ENCODE assay signal across 31 cellular contexts in genomic region chr1:171785766-171786165, GRCh38. TPM values are rescaled to one million over a fixed set of nuclear protein-coding genes. Genes with fewer than 3 reads are reported as not detected.
DNase-seq lines count a peak whose midpoint lies in the region; ATAC-seq lines count a peak whose summit lies in the region.
"Had no signal": no experiment of that assay in that cellular context is flagged by ENCODE, and none has a peak within 500 bp of the region (broad histone marks: within the 10 kb centered on the region; RNA-seq: fewer than 3 reads in every experiment).

No MANE protein-coding gene starts in this region.

- H3K18ac ChIP-seq in mesendoderm (ENCODE audit: low read length): no peak overlapping the region

- peaks cover 59% of the 10 kb centered on the region for H3K4me1 Mint-ChIP-seq in activated CD4-positive, alpha-beta T cell treated with anti-CD3 and anti-CD28 coated beads for 36 hours
- H3K4me1 Mint-ChIP-seq in CD4-positive, CD25-positive, alpha-beta regulatory T cell: peaks cover 11 to 66% (median 46%) of the 10 kb centered on the region in 4 donors
- peaks cover 41% of the 10 kb centered on the region for H3K4me1 Mint-ChIP-seq in T-helper 17 cell

- H3K23ac ChIP-seq in mesendoderm (ENCODE audit: low read length): no peak overlapping the region

- H4K5ac ChIP-seq in mesendoderm (ENCODE audit: low read length): no peak overlapping the region

- peaks cover 77% of the 10 kb centered on the region for H3K36me3 Mint-ChIP-seq in activated CD4-positive, alpha-beta T cell treated with anti-CD3 and anti-CD28 coated beads for 36 hours (ENCODE audit: low read depth)
- peaks cover 38% of the 10 kb centered on the region for H3K36me3 Mint-ChIP-seq in CD4-positive, CD25-positive, alpha-beta regulatory T cell
- peaks cover 15% of the 10 kb centered on the region for H3K36me3 Mint-ChIP-seq in T-helper 17 cell (ENCODE audit: low read depth)

- H3K27me3 ChIP-seq in CD4-positive, CD25-positive, alpha-beta regulatory T cell (ENCODE audit: control insufficient read depth, insufficient read depth, low read length): no peaks in the 10 kb centered on the region
- no peaks in the 10 kb centered on the region for H3K27me3 ChIP-seq in mesendoderm (ENCODE audit: insufficient read depth, low read length, poor library complexity)
- H3K27me3 ChIP-seq: Peyer's patch, testis had no signal

- no peak overlapping the region for H3K4me3 ChIP-seq in CD4-positive, CD25-positive, alpha-beta regulatory T cell (ENCODE audit: low read depth, low read length)
- no peak overlapping the region for H3K4me3 ChIP-seq in mesendoderm (ENCODE audit: low read length)
- H3K4me3 ChIP-seq: Peyer's patch, skin epidermis, testis had no signal

- H3K27ac Mint-ChIP-seq in activated CD4-positive, alpha-beta T cell treated with anti-CD3 and anti-CD28 coated beads for 36 hours: peak overlapping the region; percentile 88
- H3K27ac Mint-ChIP-seq in CD4-positive, CD25-positive, alpha-beta regulatory T cell: peak overlapping the region in 2 of 3 donors; percentile 18 to 72
- peak overlapping the region; percentile 45 for H3K27ac Mint-ChIP-seq in T-helper 17 cell
- H3K27ac Mint-ChIP-seq: H9, WTC11 had no signal

- H2BK15ac ChIP-seq in mesendoderm (replicated peaks; ENCODE audit: low read depth): no peak overlapping the region

- no peak overlapping the region for H3K4me3 Mint-ChIP-seq in activated CD4-positive, alpha-beta T cell treated with anti-CD3 and anti-CD28 coated beads for 36 hours
- no peak overlapping the region for H3K4me3 Mint-ChIP-seq in CD4-positive, CD25-positive, alpha-beta regulatory T cell
- no peak overlapping the region for H3K4me3 Mint-ChIP-seq in T-helper 17 cell
- H3K4me3 Mint-ChIP-seq: CD14-positive monocyte, H9, WTC11 had no signal

- H3K9me3 ChIP-seq in CD4-positive, CD25-positive, alpha-beta regulatory T cell (ENCODE audit: control insufficient read depth in 2 of 2, low read length in 2 of 2): no peaks in the 10 kb centered on the region
- H3K9me3 ChIP-seq in T-helper 17 cell (ENCODE audit: control insufficient read depth, low read length, poor library complexity, severe bottlenecking): no peaks in the 10 kb centered on the region
- H3K9me3 ChIP-seq: Peyer's patch, testis had no signal

- no peak overlapping the region for H3K4ac ChIP-seq in mesendoderm (ENCODE audit: low read depth, low read length)

- H3K36me3 ChIP-seq in CD4-positive, CD25-positive, alpha-beta regulatory T cell (ENCODE audit: control insufficient read depth, insufficient read depth, low read length): peaks cover 58% of the 10 kb centered on the region
- peaks cover 13% of the 10 kb centered on the region for H3K36me3 ChIP-seq in mesendoderm (ENCODE audit: control insufficient read depth, insufficient read depth, low read length)

- H3K9me3 Mint-ChIP-seq in activated CD4-positive, alpha-beta T cell treated with anti-CD3 and anti-CD28 coated beads for 36 hours (ENCODE audit: low read depth): no peaks in the 10 kb centered on the region
- no peaks in the 10 kb centered on the region for H3K9me3 Mint-ChIP-seq in CD4-positive, CD25-positive, alpha-beta regulatory T cell
- H3K9me3 Mint-ChIP-seq: naive thymus-derived CD8-positive, alpha-beta T cell; stimulated activated naive B cell treated with anti-CD40 and anti-IgM and Interleukin-4, amounts not matched to agents 10 μg/mL and 1 μg/mL and 100 μg/mL, for 72 hours; WTC11 had no signal

- peaks cover 38% of the 10 kb centered on the region for H3K79me2 ChIP-seq in mesendoderm (ENCODE audit: control insufficient read depth, insufficient read depth, low read length)

- POLR2A ChIA-PET in activated CD4-positive, alpha-beta T cell treated with anti-CD3 and anti-CD28 coated beads for 36 hours (lab: Charles Lee): no interaction called here

- no peak overlapping the region for H3K56ac ChIP-seq in mesendoderm (ENCODE audit: low read length)

- peaks cover 17% of the 10 kb centered on the region for H3K79me1 ChIP-seq in mesendoderm (ENCODE audit: low read length)

- no peak overlapping the region for H2BK5ac ChIP-seq in mesendoderm (ENCODE audit: low read length)

- intact Hi-C loops in activated CD4-positive, alpha-beta T cell treated with anti-CD3 and anti-CD28 coated beads for 36 hours (cut with DNase I, micrococcal nuclease): loop anchor here in 1 of 2 experiments (10.0 kb wide), 1 partner anchor 1891 kb away; the partner anchor contains the start of gene SCYL3

- H4K8ac ChIP-seq in mesendoderm (ENCODE audit: low read depth, low read length): no peak overlapping the region

- DNase-seq in activated CD4-positive, alpha-beta T cell treated with anti-CD3 and anti-CD28 coated beads for 36 hours: no peak
- no peak for DNase-seq in activated CD4-positive, alpha-beta T cell treated with anti-CD3 and anti-CD28 coated beads, Interleukin-2, amount 50 U/mL, for 48 hours
- no peak for DNase-seq in CD4-positive, CD25-positive, alpha-beta regulatory T cell
- DNase-seq in T-helper 17 cell (no peak), myocyte (ENCODE audit: low read depth) (peak; percentile 48), mesendoderm (no peak), NCI-H446 treated with DMSO at 0.1 percent for 48 hours (lab: John Stamatoyannopoulos, UW) (no peak), NCI-H2029 (lab: John Stamatoyannopoulos, UW) (no peak)
- DNase-seq: activated CD4-positive, alpha-beta T cell treated with anti-CD3 and anti-CD28 coated beads, Interleukin-2, amount 50 U/mL, for 1 hour; activated naive CD4-positive, alpha-beta T cell; amygdala; Calu3; DMS79; GF-D8; H9; kidney; midbrain; naive thymus-derived CD8-positive, alpha-beta T cell; NCI-H1417 treated with DMSO at 0.1 percent for 48 hours; NCI-H2081 treated with DMSO at 0.1 percent for 48 hours; NCI-H226; NCI-H69; occipital lobe; Peyer's patch; SIG-M5; stimulated activated naive B cell treated with anti-CD40 and anti-IgM and Interleukin-4, amounts not matched to agents 10 μg/mL and 1 μg/mL and 100 μg/mL, for 72 hours; SW 1271; testis had no signal

- no peak overlapping the region for H3K9ac ChIP-seq in mesendoderm (ENCODE audit: low read length)

- no peak overlapping the region for H2AK5ac ChIP-seq in mesendoderm (ENCODE audit: low read length)

- no peak overlapping the region for H3K27ac ChIP-seq in CD4-positive, CD25-positive, alpha-beta regulatory T cell (ENCODE audit: insufficient read depth, low read length, poor library complexity, severe bottlenecking)
- H3K27ac ChIP-seq in mesendoderm (ENCODE audit: low read depth, low read length): no peak overlapping the region
- H3K27ac ChIP-seq: Peyer's patch, skin epidermis, testis had no signal

- no peak overlapping the region for H2BK120ac ChIP-seq in mesendoderm (ENCODE audit: low read depth, low read length)

- CTCF ChIA-PET in activated CD4-positive, alpha-beta T cell treated with anti-CD3 and anti-CD28 coated beads for 36 hours (lab: Charles Lee): interaction anchor here (0.5 to 1.9 kb wide), 4 partner anchors 13 to 138 kb away, joined by 3 to 6 read pairs (median 4); no protein-coding TSS in a partner anchor

- WGBS in mesendoderm (ENCODE audit: extremely low coverage, insufficient coverage, low lambda C conversion rate): no CpG with 5 or more reads among the region's 9 CpGs

- peaks cover 42% of the 10 kb centered on the region for H3K4me1 ChIP-seq in CD4-positive, CD25-positive, alpha-beta regulatory T cell (ENCODE audit: control insufficient read depth, insufficient read depth, low read length, poor library complexity, severe bottlenecking)
- peaks cover 3% of the 10 kb centered on the region for H3K4me1 ChIP-seq in mesendoderm (ENCODE audit: control insufficient read depth, low read depth, low read length)

- no peak for ATAC-seq in activated CD4-positive, alpha-beta T cell treated with anti-CD3 and anti-CD28 coated beads for 36 hours
- ATAC-seq in CD4-positive, CD25-positive, alpha-beta regulatory T cell (ENCODE audit: low read depth in 2 of 2): no peak
- no peak for ATAC-seq in T-helper 17 cell
- ATAC-seq: naive thymus-derived CD8-positive, alpha-beta T cell; stimulated activated naive B cell treated with anti-CD40 and anti-IgM and Interleukin-4, amounts not matched to agents 10 μg/mL and 1 μg/mL and 100 μg/mL, for 72 hours; WTC11 had no signal

- no peaks in the 10 kb centered on the region for H3K27me3 Mint-ChIP-seq in activated CD4-positive, alpha-beta T cell treated with anti-CD3 and anti-CD28 coated beads for 36 hours
- H3K27me3 Mint-ChIP-seq in CD4-positive, CD25-positive, alpha-beta regulatory T cell: no peaks in the 10 kb centered on the region
- H3K27me3 Mint-ChIP-seq in T-helper 17 cell: no peaks in the 10 kb centered on the region
- H3K27me3 Mint-ChIP-seq: naive thymus-derived CD8-positive, alpha-beta T cell; stimulated activated naive B cell treated with anti-CD40 and anti-IgM and Interleukin-4, amounts not matched to agents 10 μg/mL and 1 μg/mL and 100 μg/mL, for 72 hours had no signal

- H3K4me2 ChIP-seq in mesendoderm (ENCODE audit: low read length): no peak overlapping the region

RNA-seq across cellular contexts. Expression of gene METTL13, which starts 4.3 kb away (rescaled TPM):
- 10 to 100 TPM; 41.1 to 52.9 TPM for total RNA-seq in activated CD4-positive, alpha-beta T cell treated with anti-CD3 and anti-CD28 coated beads for 36 hours
- 17.5 TPM for total RNA-seq in CD4-positive, CD25-positive, alpha-beta regulatory T cell
- polyA plus RNA-seq in CD4-positive, CD25-positive, alpha-beta regulatory T cell: 10 to 100 TPM; 24.2 to 38.4 (median 32.7) TPM
- total RNA-seq in T-helper 17 cell (10 to 100 TPM; 13.0 to 13.4 TPM), myocyte (19.5 and 21.3 TPM in 2 replicates)
- 26.9 TPM for polyA plus RNA-seq in myocyte (2012)
- 29.7 TPM for polyA plus RNA-seq in mesendoderm (2013, experiment 1 of 2)
- polyA plus RNA-seq in mesendoderm (2013, experiment 2 of 2): 32.3 TPM

RNA-seq across cellular contexts. Expression of gene VAMP4, which starts 43.9 kb away (rescaled TPM):
- total RNA-seq in activated CD4-positive, alpha-beta T cell treated with anti-CD3 and anti-CD28 coated beads for 36 hours: 10 to 100 TPM in 1 of 2 experiments, 1 to 10 TPM in 1; 9.7 to 11.6 TPM
- total RNA-seq in CD4-positive, CD25-positive, alpha-beta regulatory T cell: 23.1 TPM
- polyA plus RNA-seq in CD4-positive, CD25-positive, alpha-beta regulatory T cell: 10 to 100 TPM; 16.1 to 25.3 (median 20.9) TPM
- total RNA-seq in T-helper 17 cell: 10 to 100 TPM; 19.7 to 21.6 TPM
- total RNA-seq in myocyte: 4.1 and 9.7 TPM in 2 replicates
- polyA plus RNA-seq in myocyte (2012): 8.0 TPM
- polyA plus RNA-seq in mesendoderm (2013, experiment 1 of 2): 4.2 TPM
- 4.0 TPM for polyA plus RNA-seq in mesendoderm (2013, experiment 2 of 2)

RNA-seq across cellular contexts. Expression of gene DNM3, which starts 55.5 kb away (rescaled TPM):
- 1 to 10 TPM; 1.1 to 1.4 TPM for total RNA-seq in activated CD4-positive, alpha-beta T cell treated with anti-CD3 and anti-CD28 coated beads for 36 hours
- 5.5 TPM for total RNA-seq in CD4-positive, CD25-positive, alpha-beta regulatory T cell
- polyA plus RNA-seq in CD4-positive, CD25-positive, alpha-beta regulatory T cell: 1 to 10 TPM in 3 of 4 donors, under 1 TPM in 1; 0.76 to 1.9 (median 1.5) TPM
- total RNA-seq in T-helper 17 cell (10 to 100 TPM in 1 of 2 donors, 1 to 10 TPM in 1; 3.2 to 22.5 TPM), myocyte (0.62 and 1.1 TPM in 2 replicates)
- 1.00 TPM for polyA plus RNA-seq in myocyte (2012)
- 1.6 TPM for polyA plus RNA-seq in mesendoderm (2013, experiment 1 of 2)
- polyA plus RNA-seq in mesendoderm (2013, experiment 2 of 2): 1.5 TPM
- polyA plus RNA-seq: CD14-positive monocyte had no signal
